In genomic region chr18:66575263-66575662, GRCh38 we compare ENCODE assay signal across 22 cellular contexts. TPM values are rescaled to one million over a fixed set of nuclear protein-coding genes. Genes with fewer than 3 reads are reported as not detected.
"Had no signal": no experiment of that assay in that cellular context is flagged by ENCODE, and none has a peak within 500 bp of the region (broad histone marks: within the 10 kb centered on the region; RNA-seq: fewer than 3 reads in every experiment).

No MANE protein-coding gene starts in this region.

- H3K4me1 Mint-ChIP-seq: activated naive CD4-positive, alpha-beta T cell treated with anti-CD3 and anti-CD28 coated beads, Interleukin-2, amount 10 ng/mL, durations not matched to agents 7 days and 5 days; activated naive CD8-positive, alpha-beta T cell treated with anti-CD3 and anti-CD28 coated beads for 36 hours had no signal

- H3K27ac Mint-ChIP-seq: activated CD8-positive, alpha-beta T cell treated with anti-CD3 and anti-CD28 coated beads for 36 hours; activated naive CD4-positive, alpha-beta T cell treated with anti-CD3 and anti-CD28 coated beads, Interleukin-2, amount 10 ng/mL, durations not matched to agents 7 days and 5 days; activated naive CD8-positive, alpha-beta T cell treated with anti-CD3 and anti-CD28 coated beads for 36 hours; activated T-cell treated with anti-CD3 and anti-CD28 coated beads, Interleukin-2, amount 50 U/mL, for 72 hours; activated T-helper 2 cell treated with anti-CD3 and anti-CD28 coated beads, Interferon-gamma antibody, Interleukin-2, Interleukin-4, amounts not matched to agents 10 μg/mL and 5 μg/mL and 100 μg/mL, durations not matched to agents 14 hours and 24 hours and 36 hours; T-helper 1 cell treated with Interleukin-12 subunit alpha and Interleukin-12 subunit beta and Interleukin-4 antibody, amounts not matched to agents 30 μg/mL and 1 μg/mL, for 36 hours had no signal

- H3K36me3 Mint-ChIP-seq: activated naive CD4-positive, alpha-beta T cell treated with anti-CD3 and anti-CD28 coated beads, Interleukin-2, amount 10 ng/mL, durations not matched to agents 7 days and 5 days; activated naive CD8-positive, alpha-beta T cell treated with anti-CD3 and anti-CD28 coated beads for 36 hours had no signal

- H3K9me3 ChIP-seq: MG63 had no signal

- FAIRE-seq: RCC 7860 had no signal

- H3K27me3 Mint-ChIP-seq: activated CD8-positive, alpha-beta T cell treated with anti-CD3 and anti-CD28 coated beads for 36 hours; activated naive CD4-positive, alpha-beta T cell treated with anti-CD3 and anti-CD28 coated beads, Interleukin-2, amount 10 ng/mL, durations not matched to agents 7 days and 5 days; activated naive CD8-positive, alpha-beta T cell treated with anti-CD3 and anti-CD28 coated beads for 36 hours had no signal

- DNase-seq: activated CD4-positive, alpha-beta T cell treated with anti-CD3 and anti-CD28 coated beads for 4 hours; activated CD8-positive, alpha-beta memory T cell treated with anti-CD3 and anti-CD28 coated beads, Interleukin-2, amount 50 U/mL, for 4 hours; activated CD8-positive, alpha-beta T cell treated with anti-CD3 and anti-CD28 coated beads for 36 hours; activated gamma-delta T cell treated with Interleukin-2 at 50 U/mL for 16 hours; activated naive CD4-positive, alpha-beta T cell treated with anti-CD3 and anti-CD28 coated beads, Interleukin-2, amount 10 ng/mL, durations not matched to agents 7 days and 5 days; activated naive CD8-positive, alpha-beta T cell treated with anti-CD3 and anti-CD28 coated beads for 36 hours; activated T-cell treated with anti-CD3 and anti-CD28 coated beads, Interleukin-2, amount 50 U/mL, for 72 hours; MG63; MV-4-11; NCI-H1092 treated with DMSO at 0.1 percent for 48 hours; NCI-H1436 treated with DMSO at 0.1 percent for 48 hours; NCI-H187; NCI-H2081; NCI-H446; NCI-H524; NCI-H82; PC-3; SHP77 treated with DMSO at 0.1 percent for 48 hours had no signal

- H3K4me3 ChIP-seq: MG63 had no signal

- H3K27me3 ChIP-seq: MG63 had no signal

- H3K4me3 Mint-ChIP-seq: activated CD8-positive, alpha-beta T cell treated with anti-CD3 and anti-CD28 coated beads for 36 hours; activated naive CD4-positive, alpha-beta T cell treated with anti-CD3 and anti-CD28 coated beads, Interleukin-2, amount 10 ng/mL, durations not matched to agents 7 days and 5 days; activated naive CD8-positive, alpha-beta T cell treated with anti-CD3 and anti-CD28 coated beads for 36 hours; activated T-cell treated with anti-CD3 and anti-CD28 coated beads, Interleukin-2, amount 50 U/mL, for 72 hours; T-helper 1 cell treated with Interleukin-12 subunit alpha and Interleukin-12 subunit beta and Interleukin-4 antibody, amounts not matched to agents 30 μg/mL and 1 μg/mL, for 36 hours had no signal

- H3K36me3 ChIP-seq: MG63 had no signal

- ATAC-seq: activated CD4-positive, CD25-positive, alpha-beta regulatory T cell treated with anti-CD3 and anti-CD28 coated beads, Interleukin-2, amount 50 U/mL, for 24 hours; activated CD8-positive, alpha-beta T cell treated with anti-CD3 and anti-CD28 coated beads for 36 hours; activated T-cell treated with anti-CD3 and anti-CD28 coated beads, Interleukin-2, amount 50 U/mL, for 72 hours; PC-3 had no signal

- H3K9me3 Mint-ChIP-seq: activated CD8-positive, alpha-beta T cell treated with anti-CD3 and anti-CD28 coated beads for 36 hours; activated naive CD8-positive, alpha-beta T cell treated with anti-CD3 and anti-CD28 coated beads for 36 hours; activated T-helper 2 cell treated with anti-CD3 and anti-CD28 coated beads, Interferon-gamma antibody, Interleukin-2, Interleukin-4, amounts not matched to agents 10 μg/mL and 5 μg/mL and 100 μg/mL, durations not matched to agents 14 hours and 24 hours and 36 hours; T-helper 1 cell treated with Interleukin-12 subunit alpha and Interleukin-12 subunit beta and Interleukin-4 antibody, amounts not matched to agents 30 μg/mL and 1 μg/mL, for 36 hours had no signal

RNA-seq across cellular contexts. Expression of gene CDH19, which starts 28.6 kb away (rescaled TPM):
- total RNA-seq: activated CD8-positive, alpha-beta T cell treated with anti-CD3 and anti-CD28 coated beads for 36 hours; activated naive CD8-positive, alpha-beta T cell treated with anti-CD3 and anti-CD28 coated beads for 36 hours; activated T-cell treated with anti-CD3 and anti-CD28 coated beads, Interleukin-2, amount 50 U/mL, for 72 hours; activated T-helper 2 cell treated with anti-CD3 and anti-CD28 coated beads, Interferon-gamma antibody, Interleukin-2, Interleukin-4, amounts not matched to agents 10 μg/mL and 5 μg/mL and 100 μg/mL, durations not matched to agents 14 hours and 24 hours and 36 hours had no signal
